12 cellular contexts compared by ENCODE assay signal in the genomic region with DNA sequence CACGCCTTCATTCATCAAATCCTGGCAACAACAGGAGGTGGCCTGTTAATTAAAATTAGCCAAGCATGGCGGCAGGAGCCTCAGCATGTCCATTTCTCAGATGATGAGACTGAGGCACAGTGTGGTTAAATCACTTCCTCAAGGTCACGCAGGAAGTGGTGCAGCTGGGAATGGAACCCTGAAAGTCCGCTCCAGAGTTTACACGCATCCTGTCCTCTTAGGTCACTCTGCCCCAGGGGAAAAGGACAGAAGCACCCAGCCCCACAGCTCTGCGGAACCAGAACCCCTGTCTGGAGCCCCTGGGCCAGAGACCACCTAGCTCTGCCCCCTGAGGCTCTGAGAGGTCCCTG. TPM values are rescaled to one million over a fixed set of nuclear protein-coding genes. Genes with fewer than 3 reads are reported as not detected.
DNase-seq lines count a peak whose midpoint lies in the region; ATAC-seq and TF ChIP-seq lines count a peak whose summit lies in the region.
"Had no signal": no experiment of that assay in that cellular context is flagged by ENCODE, and none has a peak within 500 bp of the region (broad histone marks: within the 10 kb centered on the region; RNA-seq: fewer than 3 reads in every experiment).

No MANE protein-coding gene starts in this region.

- H3K27me3 ChIP-seq in BLaER1: no peaks in the 10 kb centered on the region
- H3K27me3 ChIP-seq in duodenal mucosa (ENCODE audit: control insufficient read depth in 1 of 2, insufficient read depth in 2 of 2, low read length in 2 of 2): no peaks in the 10 kb centered on the region

- no peak for DNase-seq in natural killer cell treated with Interleukin-12 subunit alpha and Interleukin-12 subunit beta and Interleukin-15 and Interleukin-18, amount 100 ng/mL, for 72 hours (ENCODE audit: low spot score)
- no peak for DNase-seq in GM13977 (ENCODE audit: low spot score)
- no peak for DNase-seq in NCI-H187 treated with DMSO at 0.1 percent for 48 hours (lab: John Stamatoyannopoulos, UW)
- DNase-seq in NCI-H2107 (lab: John Stamatoyannopoulos, UW): no peak
- no peak for DNase-seq in activated effector memory CD4-positive, alpha-beta T cell treated with Interleukin-2 at 50 U/mL for 16 hours
- DNase-seq: NCI-H187; retina; stimulated activated naive CD8-positive, alpha-beta T cell treated with anti-CD3 and anti-CD28 coated beads, Interleukin-15, amount 100 ng/mL, for 72 hours; T1000 had no signal

- H3K9ac ChIP-seq in BLaER1 (no peak overlapping the region), duodenal mucosa (ENCODE audit: low read depth in 1 of 2, low read length in 2 of 2) (peak overlapping the region in 1 of 2 donors; percentile 8)

- no peak for TF ChIP-seq CTCF in GM13977 (IDR thresholded peaks at IDR 0.05; ENCODE audit: extremely low read depth, insufficient read depth, missing control alignments)

- peaks cover 2% of the 10 kb centered on the region for H3K27me3 Mint-ChIP-seq in IgD-negative memory B cell
- H3K27me3 Mint-ChIP-seq in natural killer cell treated with Interleukin-12 subunit alpha and Interleukin-12 subunit beta and Interleukin-15 and Interleukin-18, amount 100 ng/mL, for 72 hours: peaks cover 19 to 24% of the 10 kb centered on the region in 2 donors

- H3K27ac ChIP-seq in BLaER1 (no peak overlapping the region), duodenal mucosa (ENCODE audit: low read depth, low read length) (no peak overlapping the region)

- H3K9me3 Mint-ChIP-seq in IgD-negative memory B cell: no peaks in the 10 kb centered on the region
- no peaks in the 10 kb centered on the region for H3K9me3 Mint-ChIP-seq in natural killer cell treated with Interleukin-12 subunit alpha and Interleukin-12 subunit beta and Interleukin-15 and Interleukin-18, amount 100 ng/mL, for 72 hours
- H3K9me3 Mint-ChIP-seq: stimulated activated naive CD8-positive, alpha-beta T cell treated with anti-CD3 and anti-CD28 coated beads, Interleukin-15, amount 100 ng/mL, for 72 hours had no signal

- H4K20me1 ChIP-seq in BLaER1: 0 out of 2 replicates have a peak, but pooled peaks cover 5% of the 10 kb centered on the region

- H3K4me3 ChIP-seq in BLaER1: no peak overlapping the region
- peak overlapping the region; percentile 28 to 30 for H3K4me3 ChIP-seq in duodenal mucosa (ENCODE audit: low read depth in 1 of 2, low read length in 2 of 2)

- H3K4me1 Mint-ChIP-seq in IgD-negative memory B cell: peaks cover 15 to 23% (median 19%) of the 10 kb centered on the region in 3 donors
- peaks cover 14 to 20% of the 10 kb centered on the region in 2 donors for H3K4me1 Mint-ChIP-seq in natural killer cell treated with Interleukin-12 subunit alpha and Interleukin-12 subunit beta and Interleukin-15 and Interleukin-18, amount 100 ng/mL, for 72 hours (ENCODE audit: low read depth in 2 of 2)

- in situ Hi-C loops in GM13977 (cut with MboI; ENCODE audit: low pct_unique_long_range_greater_than_20kb, low sequenced_read_pairs, unreplicated experiment): loop anchor here (25.0 kb wide), 1 partner anchor 288 kb away; the partner anchor contains the start of genes APOBEC3C and APOBEC3D

- H3K4me1 ChIP-seq in BLaER1 (peaks cover 38% of the 10 kb centered on the region), duodenal mucosa (ENCODE audit: control insufficient read depth in 1 of 2, insufficient read depth in 2 of 2, low read length in 2 of 2) (peaks cover 22 to 28% of the 10 kb centered on the region in 2 donors)

- H3K4me2 ChIP-seq in BLaER1: peak overlapping the region; percentile 74

- 0 out of 2 replicates have a peak, but pooled peaks cover 6% of the 10 kb centered on the region for H3K9me3 ChIP-seq in BLaER1
- no peaks in the 10 kb centered on the region for H3K9me3 ChIP-seq in duodenal mucosa (ENCODE audit: control insufficient read depth in 1 of 2, low read length in 2 of 2)

- H3K27ac Mint-ChIP-seq in IgD-negative memory B cell: peak overlapping the region in 1 of 3 donors; percentile 42
- peak overlapping the region in 1 of 2 donors; percentile 58 for H3K27ac Mint-ChIP-seq in natural killer cell treated with Interleukin-12 subunit alpha and Interleukin-12 subunit beta and Interleukin-15 and Interleukin-18, amount 100 ng/mL, for 72 hours
- H3K27ac Mint-ChIP-seq: stimulated activated naive CD8-positive, alpha-beta T cell treated with anti-CD3 and anti-CD28 coated beads, Interleukin-15, amount 100 ng/mL, for 72 hours had no signal

- H3K36me3 ChIP-seq in BLaER1: no peaks in the 10 kb centered on the region
- H3K36me3 ChIP-seq in duodenal mucosa (ENCODE audit: control insufficient read depth in 1 of 2, insufficient read depth in 2 of 2, low read length in 2 of 2): no peaks in the 10 kb centered on the region

- no peaks in the 10 kb centered on the region for H3K36me3 Mint-ChIP-seq in IgD-negative memory B cell
- H3K36me3 Mint-ChIP-seq in natural killer cell treated with Interleukin-12 subunit alpha and Interleukin-12 subunit beta and Interleukin-15 and Interleukin-18, amount 100 ng/mL, for 72 hours: no peaks in the 10 kb centered on the region

- ATAC-seq in natural killer cell treated with Interleukin-12 subunit alpha and Interleukin-12 subunit beta and Interleukin-15 and Interleukin-18, amount 100 ng/mL, for 72 hours: peak in 1 of 2 donors; percentile 18
- ATAC-seq: stimulated activated naive CD8-positive, alpha-beta T cell treated with anti-CD3 and anti-CD28 coated beads, Interleukin-15, amount 100 ng/mL, for 72 hours had no signal

- peak overlapping the region; percentile 21 to 91 (median 58) for H3K4me3 Mint-ChIP-seq in IgD-negative memory B cell
- H3K4me3 Mint-ChIP-seq in natural killer cell treated with Interleukin-12 subunit alpha and Interleukin-12 subunit beta and Interleukin-15 and Interleukin-18, amount 100 ng/mL, for 72 hours: peak overlapping the region; percentile 39
- H3K4me3 Mint-ChIP-seq: stimulated activated naive CD8-positive, alpha-beta T cell treated with anti-CD3 and anti-CD28 coated beads, Interleukin-15, amount 100 ng/mL, for 72 hours had no signal

RNA-seq across cellular contexts. Expression of gene RPL3, which starts 19.6 kb away (rescaled TPM):
- polyA plus RNA-seq in IgD-negative memory B cell: 4,030 TPM
- 1,000 to 10,000 TPM; 1,242 to 2,090 TPM for total RNA-seq in natural killer cell treated with Interleukin-12 subunit alpha and Interleukin-12 subunit beta and Interleukin-15 and Interleukin-18, amount 100 ng/mL, for 72 hours

RNA-seq across cellular contexts. Expression of gene SYNGR1, which starts 50.0 kb away (rescaled TPM):
- polyA plus RNA-seq in IgD-negative memory B cell: 9.1 TPM
- 1 to 10 TPM; 1.1 to 2.0 TPM for total RNA-seq in natural killer cell treated with Interleukin-12 subunit alpha and Interleukin-12 subunit beta and Interleukin-15 and Interleukin-18, amount 100 ng/mL, for 72 hours

RNA-seq across cellular contexts. Expression of gene PDGFB, which starts 55.0 kb away (rescaled TPM):
- 0.24 TPM for polyA plus RNA-seq in IgD-negative memory B cell
- total RNA-seq in natural killer cell treated with Interleukin-12 subunit alpha and Interleukin-12 subunit beta and Interleukin-15 and Interleukin-18, amount 100 ng/mL, for 72 hours: not detected
